ENCODE assay signal across 15 cellular contexts in genomic region chr10:33612116-33612515, GRCh38.
DNase-seq lines count a peak whose midpoint lies in the region; ATAC-seq and TF ChIP-seq lines count a peak whose summit lies in the region.
"Had no signal": no experiment of that assay in that cellular context is flagged by ENCODE, and none has a peak within 500 bp of the region (broad histone marks: within the 10 kb centered on the region; RNA-seq: fewer than 3 reads in every experiment).

No MANE protein-coding gene starts in this region.

- no peaks in the 10 kb centered on the region for H3K9me3 ChIP-seq in CD4-positive, alpha-beta memory T cell (ENCODE audit: control insufficient read depth in 1 of 2, low read length in 2 of 2)
- H3K9me3 ChIP-seq in osteoblast (ENCODE audit: low read depth, low read length): no peaks in the 10 kb centered on the region

- H3K36me3 ChIP-seq in CD4-positive, alpha-beta memory T cell (ENCODE audit: insufficient read depth, low read length): no peaks in the 10 kb centered on the region
- H3K36me3 ChIP-seq in osteoblast (ENCODE audit: insufficient read depth, low read length): no peaks in the 10 kb centered on the region
- H3K36me3 ChIP-seq: BLaER1 treated with 17β-estradiol and CSF1 and Interleukin-3, amounts not matched to agents 10 nM and 100 nM had no signal

- peak overlapping the region in 6 of 8 donors; percentile 48 to 70 (median 60) for H3K4me3 Mint-ChIP-seq in CD4-positive, alpha-beta memory T cell
- no peak overlapping the region for H3K4me3 Mint-ChIP-seq in activated T-cell treated with anti-CD3 and anti-CD28 coated beads, Interleukin-2, amount 50 U/mL, for 24 hours
- H3K4me3 Mint-ChIP-seq: activated CD8-positive, alpha-beta T cell treated with anti-CD3 and anti-CD28 coated beads, Interleukin-2, amount 10 ng/mL, durations not matched to agents 7 days and 5 days; activated naive CD8-positive, alpha-beta T cell treated with anti-CD3 and anti-CD28 coated beads for 36 hours; naive thymus-derived CD4-positive, alpha-beta T cell; T-helper 17 cell had no signal

- no peak for DNase-seq in CD4-positive, alpha-beta memory T cell
- DNase-seq in M059J (ENCODE audit: low read depth): peak; percentile 26
- DNase-seq in osteoblast (ENCODE audit: insufficient read length, low spot score, missing footprints): no peak
- DNase-seq in SW 1271 (lab: John Stamatoyannopoulos, UW): no peak
- no peak for DNase-seq in activated T-cell treated with anti-CD3 and anti-CD28 coated beads, Interleukin-2, amount 50 U/mL, for 24 hours
- no peak for DNase-seq in activated CD4-positive, alpha-beta T cell treated with anti-CD3 and anti-CD28 coated beads, Interleukin-2, amount 50 U/mL, for 4 hours
- DNase-seq: activated CD8-positive, alpha-beta T cell treated with anti-CD3 and anti-CD28 coated beads, Interleukin-2, amount 10 ng/mL, durations not matched to agents 7 days and 5 days; activated naive CD8-positive, alpha-beta T cell treated with anti-CD3 and anti-CD28 coated beads for 36 hours; effector memory CD4-positive, alpha-beta T cell; naive thymus-derived CD4-positive, alpha-beta T cell; NCI-H1930; T-helper 17 cell had no signal

- H3K27ac Mint-ChIP-seq in CD4-positive, alpha-beta memory T cell: peak overlapping the region in 1 of 7 donors; percentile 10
- no peak overlapping the region for H3K27ac Mint-ChIP-seq in activated T-cell treated with anti-CD3 and anti-CD28 coated beads, Interleukin-2, amount 50 U/mL, for 24 hours
- H3K27ac Mint-ChIP-seq: activated CD8-positive, alpha-beta T cell treated with anti-CD3 and anti-CD28 coated beads, Interleukin-2, amount 10 ng/mL, durations not matched to agents 7 days and 5 days; activated naive CD8-positive, alpha-beta T cell treated with anti-CD3 and anti-CD28 coated beads for 36 hours; naive thymus-derived CD4-positive, alpha-beta T cell; T-helper 17 cell had no signal

- peaks cover 5 to 30% (median 24%) of the 10 kb centered on the region in 8 donors for H3K9me3 Mint-ChIP-seq in CD4-positive, alpha-beta memory T cell
- H3K9me3 Mint-ChIP-seq in activated T-cell treated with anti-CD3 and anti-CD28 coated beads, Interleukin-2, amount 50 U/mL, for 24 hours: peaks cover 19% of the 10 kb centered on the region

- peaks cover 0 to 5% of the 10 kb centered on the region in 2 donors for H3K27me3 Mint-ChIP-seq in CD4-positive, alpha-beta memory T cell
- no peaks in the 10 kb centered on the region for H3K27me3 Mint-ChIP-seq in activated T-cell treated with anti-CD3 and anti-CD28 coated beads, Interleukin-2, amount 50 U/mL, for 24 hours
- H3K27me3 Mint-ChIP-seq: T-helper 17 cell had no signal

- H3K4me1 Mint-ChIP-seq in CD4-positive, alpha-beta memory T cell: peaks cover 5 to 7% (median 7%) of the 10 kb centered on the region in 4 donors
- H3K4me1 Mint-ChIP-seq in activated T-cell treated with anti-CD3 and anti-CD28 coated beads, Interleukin-2, amount 50 U/mL, for 24 hours (ENCODE audit: low read depth): peaks cover 8% of the 10 kb centered on the region
- H3K4me1 Mint-ChIP-seq: activated naive CD8-positive, alpha-beta T cell treated with anti-CD3 and anti-CD28 coated beads for 36 hours; naive thymus-derived CD4-positive, alpha-beta T cell; T-helper 17 cell had no signal

- no peaks in the 10 kb centered on the region for H3K79me2 ChIP-seq in osteoblast (ENCODE audit: insufficient read depth, low read length)

- POLR2A ChIA-PET in CD4-positive, alpha-beta memory T cell (lab: Charles Lee; ENCODE audit: partially characterized antibody): no interaction called here

- no peaks in the 10 kb centered on the region for H4K20me1 ChIP-seq in osteoblast (ENCODE audit: insufficient read depth, low read length)
- H4K20me1 ChIP-seq: BLaER1 treated with 17β-estradiol and CSF1 and Interleukin-3, amounts not matched to agents 10 nM and 100 nM had no signal

- ATAC-seq in esophagus mucosa: peak; percentile 92
- ATAC-seq in GM18517 (IDR thresholded peaks at IDR 0.05; ENCODE audit: unreplicated experiment): no peak
- ATAC-seq: activated CD8-positive, alpha-beta T cell treated with anti-CD3 and anti-CD28 coated beads, Interleukin-2, amount 10 ng/mL, durations not matched to agents 7 days and 5 days; T-helper 17 cell had no signal

- CTCF ChIA-PET in CD4-positive, alpha-beta memory T cell (lab: Charles Lee; ENCODE audit: partially characterized antibody): no interaction called here

- peak overlapping the region; percentile 87 for H2AFZ ChIP-seq in osteoblast (ENCODE audit: low read length)

- TF ChIP-seq CTCF in osteoblast (IDR thresholded peaks at IDR 0.05; ENCODE audit: extremely low read depth, low read depth, low read length): no peak

- peaks cover 2 to 11% of the 10 kb centered on the region in 2 donors for H3K36me3 Mint-ChIP-seq in CD4-positive, alpha-beta memory T cell
- no peaks in the 10 kb centered on the region for H3K36me3 Mint-ChIP-seq in activated T-cell treated with anti-CD3 and anti-CD28 coated beads, Interleukin-2, amount 50 U/mL, for 24 hours (ENCODE audit: low read depth)
- H3K36me3 Mint-ChIP-seq: activated naive CD8-positive, alpha-beta T cell treated with anti-CD3 and anti-CD28 coated beads for 36 hours had no signal

- H3K27me3 ChIP-seq in CD4-positive, alpha-beta memory T cell (ENCODE audit: insufficient read depth, low read length): no peaks in the 10 kb centered on the region
- no peaks in the 10 kb centered on the region for H3K27me3 ChIP-seq in osteoblast (ENCODE audit: insufficient read depth, low read length)
- H3K27me3 ChIP-seq: BLaER1 treated with 17β-estradiol and CSF1 and Interleukin-3, amounts not matched to agents 10 nM and 100 nM had no signal

- no peak overlapping the region for H3K27ac ChIP-seq in CD4-positive, alpha-beta memory T cell (ENCODE audit: low read depth, low read length)
- H3K27ac ChIP-seq in osteoblast (ENCODE audit: low read depth, low read length): peak overlapping the region; percentile 68

- no peak overlapping the region for H3K4me3 ChIP-seq in CD4-positive, alpha-beta memory T cell (ENCODE audit: low read length in 2 of 2)
- peak overlapping the region; percentile 57 for H3K4me3 ChIP-seq in osteoblast (ENCODE audit: insufficient read depth, low read length)
- H3K4me3 ChIP-seq: BLaER1 treated with 17β-estradiol and CSF1 and Interleukin-3, amounts not matched to agents 10 nM and 100 nM had no signal

- intact Hi-C loops in CD4-positive, alpha-beta memory T cell (cut with micrococcal nuclease): no loop called here

- peak overlapping the region; percentile 76 for H3K4me2 ChIP-seq in osteoblast (ENCODE audit: insufficient read depth, low read length)

- H3K4me1 ChIP-seq in CD4-positive, alpha-beta memory T cell (ENCODE audit: insufficient read depth, low read length): no peaks in the 10 kb centered on the region
- peaks cover 14% of the 10 kb centered on the region for H3K4me1 ChIP-seq in osteoblast (ENCODE audit: insufficient read depth, low read length)
